Comparison of ENCODE assay signal across 8 cellular contexts in genomic region chr1:27772071-27772470, GRCh38. TPM values are rescaled to one million over a fixed set of nuclear protein-coding genes. Genes with fewer than 3 reads are reported as not detected.
A peak's percentile ranks its signal among the peaks of the same experiment; 100 is the strongest.
DNase-seq lines count a peak whose midpoint lies in the region; ATAC-seq and TF ChIP-seq lines count a peak whose summit lies in the region.

No MANE protein-coding gene starts in this region.

- H3K9me3 Mint-ChIP-seq in memory B cell, result no peaks in the 10 kb centered on the region

- H3K27me3 ChIP-seq in heart right ventricle (no peaks in the 10 kb centered on the region), ascending aorta (no peaks in the 10 kb centered on the region), upper lobe of right lung (no peaks in the 10 kb centered on the region)

- H3K36me3 ChIP-seq in heart right ventricle (peaks cover 0 to 20% (median 0%) of the 10 kb centered on the region in 9 donors), ascending aorta (no peaks in the 10 kb centered on the region), upper lobe of right lung (peaks cover 4% of the 10 kb centered on the region)

- peak overlapping the region; percentile 95 for H3K4me3 Mint-ChIP-seq in memory B cell

- H3K4me3 ChIP-seq in heart right ventricle (peak overlapping the region in 8 of 10 donors; percentile 71 to 100 (median 89)), ascending aorta (peak overlapping the region; percentile 75 to 91), upper lobe of right lung (peak overlapping the region; percentile 94)

- H3K27ac Mint-ChIP-seq in memory B cell, result peak overlapping the region; percentile 90

- no peaks in the 10 kb centered on the region for H3K27me3 Mint-ChIP-seq in memory B cell

- WGBS in heart right ventricle, 2 donors, result 22 to 26% methylated on average over 6 of the region's 6 CpGs

- no peaks in the 10 kb centered on the region for H3K9me3 ChIP-seq in heart right ventricle
- no peaks in the 10 kb centered on the region for H3K9me3 ChIP-seq in ascending aorta
- H3K9me3 ChIP-seq in upper lobe of right lung, result no peaks in the 10 kb centered on the region

- intact Hi-C loops in heart right ventricle (cut with DNase I), result loop anchor here in 2 of 10 donors (2.0 to 5.0 kb wide), 2 partner anchors 17 to 45 kb away; partner anchors contain the start of gene FAM76A (in 2 of the 2)
- intact Hi-C loops in Right ventricle myocardium superior (cut with DNase I), result no loop called here
- intact Hi-C loops in ascending aorta (cut with DNase I), result loop anchor here (2.0 to 5.0 kb wide), 3 partner anchors 100 to 781 kb away; partner anchors contain the start of genes IFI6, MAP3K6 and TRNAU1AP
- intact Hi-C loops in upper lobe of right lung (cut with DNase I), result no loop called here

- ATAC-seq in heart right ventricle, result no peak
- ATAC-seq in Right ventricle myocardium superior (ENCODE audit: poor library complexity), result no peak
- ATAC-seq in memory B cell (ENCODE audit: low read depth), result no peak
- no peak for ATAC-seq in upper lobe of right lung

- H3K36me3 Mint-ChIP-seq in memory B cell, result peaks cover 8% of the 10 kb centered on the region

- H3K4me1 ChIP-seq in heart right ventricle (peaks cover 0 to 44% (median 27%) of the 10 kb centered on the region in 9 donors), ascending aorta (peaks cover 0 to 24% of the 10 kb centered on the region in 2 donors), upper lobe of right lung (peaks cover 33% of the 10 kb centered on the region)

- peak overlapping the region; percentile 57 to 99 (median 95) for H3K27ac ChIP-seq in heart right ventricle
- H3K27ac ChIP-seq in ascending aorta, result peak overlapping the region; percentile 96 to 98
- peak overlapping the region; percentile 96 for H3K27ac ChIP-seq in upper lobe of right lung

- DNase-seq in heart right ventricle, result no peak
- DNase-seq in Right ventricle myocardium superior, result no peak
- DNase-seq in ascending aorta (ENCODE audit: low spot score in 2 of 2), result no peak
- DNase-seq in memory B cell (ENCODE audit: low spot score in 2 of 2), result no peak
- no peak for DNase-seq in upper lobe of right lung
- no peak for DNase-seq in DMS79 (lab: John Stamatoyannopoulos, UW)
- no peak for DNase-seq in RPMI8226
- no peak for DNase-seq in NCI-H345 (lab: John Stamatoyannopoulos, UW)

- peaks cover 15% of the 10 kb centered on the region for H3K4me1 Mint-ChIP-seq in memory B cell

- TF ChIP-seq CTCF in heart right ventricle (IDR thresholded peaks at IDR 0.05) (no peak), ascending aorta (IDR thresholded peaks at IDR 0.05) (no peak), upper lobe of right lung (IDR thresholded peaks at IDR 0.05) (no peak)

RNA-seq across cellular contexts. Expression of gene STX12, which starts 0.9 kb away (rescaled TPM):
- total RNA-seq in heart right ventricle (10 to 100 TPM; 17.2 to 45.7 (median 22.5) TPM), Right ventricle myocardium superior (19.0 TPM), ascending aorta (91.9 TPM), upper lobe of right lung (95.6 TPM)
- 10 to 100 TPM; 15.1 to 20.4 TPM for polyA plus RNA-seq in heart right ventricle

RNA-seq across cellular contexts. Expression of gene FAM76A, which starts 46.3 kb away (rescaled TPM):
- 10 to 100 TPM in 9 of 10 donors, 1 to 10 TPM in 1; 9.6 to 15.1 (median 13.1) TPM for total RNA-seq in heart right ventricle
- 1 to 10 TPM; 2.8 to 5.4 TPM for polyA plus RNA-seq in heart right ventricle
- 9.8 TPM for total RNA-seq in Right ventricle myocardium superior
- total RNA-seq in ascending aorta, result 3.4 TPM
- 23.3 TPM for total RNA-seq in upper lobe of right lung

RNA-seq across cellular contexts. Expression of gene PPP1R8, which starts 58.5 kb away (rescaled TPM):
- total RNA-seq in heart right ventricle (10 to 100 TPM; 19.2 to 33.4 (median 26.2) TPM), Right ventricle myocardium superior (21.3 TPM), ascending aorta (7.1 TPM), upper lobe of right lung (33.0 TPM)
- 10 to 100 TPM; 13.9 to 24.8 TPM for polyA plus RNA-seq in heart right ventricle
